ENCODE assay signal across 8 cellular contexts in the genomic region with DNA sequence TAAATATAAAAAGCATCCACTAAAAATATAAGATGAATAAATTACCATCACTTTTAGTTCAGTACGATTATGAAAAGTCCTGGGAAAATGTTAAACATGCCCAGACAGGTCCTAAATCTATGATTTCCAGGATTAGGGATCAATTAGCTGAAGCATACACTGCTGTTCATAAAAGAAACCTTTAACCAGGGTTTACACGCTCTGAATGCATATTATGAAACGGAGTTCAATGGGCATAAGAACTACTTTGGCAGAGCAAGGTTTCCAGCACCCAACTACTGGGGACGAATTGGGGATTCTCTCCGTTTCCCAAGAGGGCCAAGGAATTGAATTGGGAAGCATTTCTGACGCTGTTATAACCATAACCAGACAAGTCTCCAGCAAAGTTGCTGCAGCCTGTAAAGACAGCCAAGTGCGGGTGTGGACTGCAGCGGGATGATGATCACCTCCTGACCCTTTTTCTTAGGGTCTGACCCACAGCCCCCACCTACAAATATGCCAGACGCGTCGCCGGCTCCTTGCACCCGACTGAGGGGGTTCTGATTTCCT. TPM values are rescaled to one million over a fixed set of nuclear protein-coding genes. Genes with fewer than 3 reads are reported as not detected.
DNase-seq lines count a peak whose midpoint lies in the region; ATAC-seq and TF ChIP-seq lines count a peak whose summit lies in the region.

No MANE protein-coding gene starts in this region.

- no peaks in the 10 kb centered on the region for H3K9me3 Mint-ChIP-seq in activated CD8-positive, alpha-beta T cell treated with anti-CD3 and anti-CD28 coated beads for 36 hours

- H3K9ac ChIP-seq in iPS-18a (ENCODE audit: low read length) (peak overlapping the region; percentile 75), subcutaneous abdominal adipose tissue (ENCODE audit: low read length in 5 of 5) (peak overlapping the region; percentile 77 to 93 (median 90))

- POLR2A ChIA-PET in activated CD8-positive, alpha-beta T cell treated with anti-CD3 and anti-CD28 coated beads for 36 hours (lab: Charles Lee), result interaction anchor here (0.7 to 1.0 kb wide), 2 partner anchors 31 to 344 kb away, joined by 3 to 4 read pairs; no protein-coding TSS in a partner anchor

- peaks cover 38% of the 10 kb centered on the region for H3K4me1 Mint-ChIP-seq in activated CD8-positive, alpha-beta T cell treated with anti-CD3 and anti-CD28 coated beads for 36 hours (ENCODE audit: low read depth)

- H3K36me3 ChIP-seq in iPS-18a (ENCODE audit: control insufficient read depth, low read depth, low read length), result peaks cover 29% of the 10 kb centered on the region
- peaks cover 6 to 24% (median 9%) of the 10 kb centered on the region in 5 donors for H3K36me3 ChIP-seq in subcutaneous abdominal adipose tissue (ENCODE audit: control insufficient read depth in 5 of 5, insufficient read depth in 5 of 5, low read length in 5 of 5)

- ATAC-seq in activated CD8-positive, alpha-beta T cell treated with anti-CD3 and anti-CD28 coated beads for 36 hours, result no peak
- ATAC-seq in HG03280 (IDR thresholded peaks at IDR 0.05; ENCODE audit: unreplicated experiment), result no peak

- DNase-seq in NCI-H748 (lab: John Stamatoyannopoulos, UW; ENCODE audit: unreplicated experiment), result peak; percentile 35
- DNase-seq in NCI-H748 treated with DMSO at 0.1 percent for 48 hours (lab: John Stamatoyannopoulos, UW), result no peak
- DNase-seq in activated CD8-positive, alpha-beta T cell treated with anti-CD3 and anti-CD28 coated beads for 36 hours, result no peak
- DNase-seq in mesenteric fat pad (ENCODE audit: low spot score), result no peak
- no peak for DNase-seq in NCI-H1092 (lab: John Stamatoyannopoulos, UW)

- CTCF ChIA-PET in activated CD8-positive, alpha-beta T cell treated with anti-CD3 and anti-CD28 coated beads for 36 hours (lab: Charles Lee), result interaction anchor here (0.8 to 1.1 kb wide), 5 partner anchors 42 to 255 kb away, joined by 3 to 4 read pairs (median 3); no protein-coding TSS in a partner anchor

- H3K27ac Mint-ChIP-seq in activated CD8-positive, alpha-beta T cell treated with anti-CD3 and anti-CD28 coated beads for 36 hours, result peak overlapping the region; percentile 59

- no peaks in the 10 kb centered on the region for H3K27me3 ChIP-seq in iPS-18a (ENCODE audit: control insufficient read depth, insufficient read depth, low read length)
- H3K27me3 ChIP-seq in subcutaneous abdominal adipose tissue (ENCODE audit: control insufficient read depth in 5 of 5, insufficient read depth in 4 of 5, low read length in 5 of 5), result no peaks in the 10 kb centered on the region

- H3K9me3 ChIP-seq in iPS-18a (ENCODE audit: control insufficient read depth, low read depth, low read length), result no peaks in the 10 kb centered on the region
- H3K9me3 ChIP-seq in subcutaneous abdominal adipose tissue (ENCODE audit: control insufficient read depth in 5 of 5, low read length in 5 of 5), result no peaks in the 10 kb centered on the region

- H3K27me3 Mint-ChIP-seq in activated CD8-positive, alpha-beta T cell treated with anti-CD3 and anti-CD28 coated beads for 36 hours, result no peaks in the 10 kb centered on the region

- peaks cover 21% of the 10 kb centered on the region for H3K4me1 ChIP-seq in iPS-18a (ENCODE audit: control insufficient read depth, low read depth, low read length)
- H3K4me1 ChIP-seq in subcutaneous abdominal adipose tissue (ENCODE audit: control insufficient read depth in 5 of 5, insufficient read depth in 5 of 5, low read length in 5 of 5), result peaks cover 2 to 69% (median 46%) of the 10 kb centered on the region in 5 donors

- TF ChIP-seq CTCF in activated CD8-positive, alpha-beta T cell treated with anti-CD3 and anti-CD28 coated beads for 36 hours (IDR thresholded peaks at IDR 0.05), result no peak

- H3K27ac ChIP-seq in iPS-18a (ENCODE audit: low read length) (no peak overlapping the region), subcutaneous abdominal adipose tissue (ENCODE audit: low read depth, low read length) (peak overlapping the region; percentile 84)

- peaks cover 20% of the 10 kb centered on the region for H3K36me3 Mint-ChIP-seq in activated CD8-positive, alpha-beta T cell treated with anti-CD3 and anti-CD28 coated beads for 36 hours (ENCODE audit: low read depth)

- H3K4me3 ChIP-seq in iPS-18a (ENCODE audit: low read length) (peak overlapping the region; percentile 97), subcutaneous abdominal adipose tissue (ENCODE audit: low read depth in 1 of 5, low read length in 5 of 5) (peak overlapping the region; percentile 96 to 97 (median 97))

- intact Hi-C loops in activated CD8-positive, alpha-beta T cell treated with anti-CD3 and anti-CD28 coated beads for 36 hours (cut with micrococcal nuclease), result loop anchor here (5.0 kb wide), 1 partner anchor 80 kb away; no protein-coding TSS in a partner anchor

- H3K4me3 Mint-ChIP-seq in activated CD8-positive, alpha-beta T cell treated with anti-CD3 and anti-CD28 coated beads for 36 hours, result peak overlapping the region; percentile 96

RNA-seq across cellular contexts. Expression of a gene that starts 1.6 kb away (rescaled TPM):
- total RNA-seq in activated CD8-positive, alpha-beta T cell treated with anti-CD3 and anti-CD28 coated beads for 36 hours, result 1 to 10 TPM; 6.2 to 7.2 TPM
- total RNA-seq in mesenteric fat pad, result 33.6 TPM
